Comparison of ENCODE assay signal across 1 cellular context in genomic region chr5:75720882-75721281, GRCh38.
TF ChIP-seq lines count a peak whose summit lies in the region.

No MANE protein-coding gene starts in this region.

TF ChIP-seq in HepG2, 621 proteins besides CTCF, POLR2A, EP300 and RAD21 (continued from another document and continues in another):
- TF ChIP-seq ZBTB10 (CRISPR knock-in tag; IDR thresholded peaks at IDR 0.05; ENCODE audit: borderline replicate concordance), result no peak
- no peak for TF ChIP-seq KAT7 (CRISPR knock-in tag; IDR thresholded peaks at IDR 0.05; ENCODE audit: borderline replicate concordance)
- TF ChIP-seq MAFF (IDR thresholded peaks at IDR 0.05; ENCODE audit: low read depth, low read length), result no peak
- TF ChIP-seq ZMAT5 (CRISPR knock-in tag; IDR thresholded peaks at IDR 0.05; ENCODE audit: borderline replicate concordance, low read depth), result no peak
- no peak for TF ChIP-seq KAT2B (IDR thresholded peaks at IDR 0.05; ENCODE audit: borderline replicate concordance, low read depth, low read length)
- TF ChIP-seq ZNF430 (CRISPR knock-in tag; IDR thresholded peaks at IDR 0.05), result 0 out of 2 replicates have a peak, but pooled peaks have one; percentile 16
- TF ChIP-seq FOXP1 (IDR thresholded peaks at IDR 0.05), result no peak
- no peak; the same call in 1 of the 2 replicates for TF ChIP-seq FOXP1 (CRISPR knock-in tag; IDR thresholded peaks at IDR 0.05)
- TF ChIP-seq MED13 (CRISPR knock-in tag; IDR thresholded peaks at IDR 0.05), result no peak
- TF ChIP-seq ZHX1 (CRISPR knock-in tag; IDR thresholded peaks at IDR 0.05; ENCODE audit: low read depth), result no peak
- TF ChIP-seq ZSCAN5A (CRISPR knock-in tag; IDR thresholded peaks at IDR 0.05; ENCODE audit: borderline replicate concordance), result no peak
- no peak for TF ChIP-seq RORA (CRISPR knock-in tag; IDR thresholded peaks at IDR 0.05)
- TF ChIP-seq NFAT5 (CRISPR knock-in tag; IDR thresholded peaks at IDR 0.05), result no peak
- no peak for TF ChIP-seq ZBTB39 (CRISPR knock-in tag; IDR thresholded peaks at IDR 0.05)
- TF ChIP-seq ZNF282 (IDR thresholded peaks at IDR 0.05; ENCODE audit: partially characterized antibody), result no peak
- TF ChIP-seq NCOR1 (IDR thresholded peaks at IDR 0.05; ENCODE audit: borderline replicate concordance, low read length), result no peak; the same call in 1 of the 2 replicates
- TF ChIP-seq DR1 (CRISPR knock-in tag; IDR thresholded peaks at IDR 0.05), result no peak
- TF ChIP-seq IKZF4 (CRISPR knock-in tag; IDR thresholded peaks at IDR 0.05; ENCODE audit: borderline replicate concordance, low read depth, not compliant biosample characterization), result no peak
- no peak for TF ChIP-seq SNAPC5 (CRISPR knock-in tag; IDR thresholded peaks at IDR 0.05; ENCODE audit: borderline replicate concordance)
- no peak for TF ChIP-seq ZNF713 (CRISPR knock-in tag; IDR thresholded peaks at IDR 0.05)
- TF ChIP-seq ZNF446 (CRISPR knock-in tag; IDR thresholded peaks at IDR 0.05), result no peak
- no peak for TF ChIP-seq KMT2B (CRISPR knock-in tag; IDR thresholded peaks at IDR 0.05)
- no peak for TF ChIP-seq CEBPZ (IDR thresholded peaks at IDR 0.05; ENCODE audit: low read length)
- TF ChIP-seq ZNF800 (CRISPR knock-in tag; IDR thresholded peaks at IDR 0.05), result no peak
- no peak for TF ChIP-seq REST (IDR thresholded peaks at IDR 0.05; ENCODE audit: borderline replicate concordance in 1 of 2, low read depth in 1 of 2, low read length in 2 of 2)
- no peak for TF ChIP-seq ZNF44 (CRISPR knock-in tag; IDR thresholded peaks at IDR 0.05)
